ENCODE assay signal across 19 cellular contexts in the genomic region with DNA sequence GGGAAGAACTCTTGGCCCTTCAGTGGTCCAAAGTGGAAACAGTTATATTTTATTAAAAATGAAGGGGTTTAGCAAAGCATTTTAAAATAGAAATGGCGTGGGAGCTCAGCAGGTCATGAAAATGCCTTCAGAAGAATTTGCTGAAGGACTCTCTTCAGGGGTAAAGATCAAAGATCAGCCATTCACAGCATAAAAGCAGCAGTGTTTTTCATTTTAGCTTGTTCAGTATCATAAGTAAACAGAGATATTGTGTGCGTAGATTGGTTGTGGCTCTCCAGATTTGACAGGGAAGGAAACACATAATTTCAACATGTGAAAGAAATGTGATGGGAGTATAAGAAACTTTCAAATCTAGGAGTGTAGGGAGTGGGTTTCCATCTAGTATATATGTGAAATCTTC.
"Had no signal": no experiment of that assay in that cellular context is flagged by ENCODE, and none has a peak within 500 bp of the region (broad histone marks: within the 10 kb centered on the region; RNA-seq: fewer than 3 reads in every experiment).

No MANE protein-coding gene starts in this region.

- H3K36me3 Mint-ChIP-seq: naive thymus-derived CD8-positive, alpha-beta T cell had no signal

- H3K27ac ChIP-seq: colonic mucosa, gastrocnemius medialis, heart right ventricle, psoas muscle, sigmoid colon, skin epidermis, stomach, thoracic aorta, transverse colon had no signal

- H3K9me3 ChIP-seq: colonic mucosa, gastrocnemius medialis, psoas muscle, sigmoid colon, stomach, thoracic aorta, transverse colon had no signal

- H3K4me3 Mint-ChIP-seq: naive thymus-derived CD8-positive, alpha-beta T cell had no signal

- ATAC-seq: gastrocnemius medialis; heart right ventricle; left lobe of liver; naive thymus-derived CD8-positive, alpha-beta T cell; psoas muscle had no signal

- H3K4me1 Mint-ChIP-seq: naive thymus-derived CD8-positive, alpha-beta T cell had no signal

- H3K36me3 ChIP-seq: colonic mucosa, gastrocnemius medialis, heart right ventricle, sigmoid colon, stomach, thoracic aorta, transverse colon had no signal

- H3K4me3 ChIP-seq: colonic mucosa, gastrocnemius medialis, heart right ventricle, psoas muscle, sigmoid colon, skin epidermis, stomach, thoracic aorta, transverse colon had no signal

- H3K9me3 Mint-ChIP-seq: naive thymus-derived CD8-positive, alpha-beta T cell had no signal

- H3K27me3 ChIP-seq: colonic mucosa, gastrocnemius medialis, sigmoid colon, stomach, transverse colon had no signal

- DNase-seq: cerebellar nuclear complex; colonic mucosa; dermis blood vessel endothelial cell; gastrocnemius medialis; heart right ventricle; islet precursor cell; mammary epithelial cell; naive thymus-derived CD8-positive, alpha-beta T cell; psoas muscle; retina; sigmoid colon; stimulated activated CD4-positive, alpha-beta T cell treated with anti-CD3 and anti-CD28 coated beads, Interleukin-12 subunit alpha, Interleukin-12 subunit beta, amount 100 ng/mL, for 4 hours; stimulated activated naive CD4-positive, alpha-beta T cell; stomach; substantia nigra; transverse colon had no signal

- H3K4me1 ChIP-seq: colonic mucosa, gastrocnemius medialis, heart right ventricle, psoas muscle, sigmoid colon, stomach, transverse colon had no signal

- H3K27ac Mint-ChIP-seq: naive thymus-derived CD8-positive, alpha-beta T cell had no signal
